ENCODE assay signal across 5 cellular contexts in the genomic region with DNA sequence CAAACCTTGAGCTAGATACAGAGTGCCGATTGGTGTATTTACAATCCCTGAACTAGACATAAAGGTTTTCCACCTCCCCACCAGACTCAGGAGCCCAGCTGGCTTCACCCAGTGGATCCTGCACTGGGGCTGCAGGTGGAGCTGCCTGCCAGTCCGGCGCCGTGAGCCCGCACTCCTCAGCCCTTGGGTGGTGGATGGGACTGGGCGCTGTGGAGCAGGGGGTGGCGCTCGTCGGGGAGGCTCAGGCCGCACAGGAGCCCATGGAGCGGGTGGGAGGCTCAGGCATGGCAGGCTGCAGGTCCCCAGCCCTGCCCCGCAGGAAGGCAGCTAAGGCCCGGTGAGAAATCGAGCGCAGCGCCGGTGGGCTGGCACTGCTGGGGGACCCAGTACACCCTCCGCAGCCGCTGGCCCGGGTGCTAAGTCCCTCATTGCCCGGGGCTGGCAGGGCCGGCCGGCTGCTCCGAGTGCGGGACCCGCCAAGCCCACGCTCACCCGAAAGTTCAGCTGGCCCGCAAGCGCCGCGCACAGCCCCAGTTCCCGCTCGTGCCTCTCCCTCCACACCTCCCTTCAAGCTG. TPM values are rescaled to one million over a fixed set of nuclear protein-coding genes. Genes with fewer than 3 reads are reported as not detected.
"Had no signal": no experiment of that assay in that cellular context is flagged by ENCODE, and none has a peak within 500 bp of the region (broad histone marks: within the 10 kb centered on the region; RNA-seq: fewer than 3 reads in every experiment).

No MANE protein-coding gene starts in this region.

RNA-seq across cellular contexts. Expression of gene BNIP5, which starts 27.5 kb away (rescaled TPM):
- total RNA-seq: GM23338, H1, H9, IMR-90, K562 had no signal
- polyA plus RNA-seq: GM23338, H1, IMR-90, K562 had no signal
